ENCODE assay signal across 17 cellular contexts in genomic region chr15:91047545-91048199, GRCh38. TPM values are rescaled to one million over a fixed set of nuclear protein-coding genes. Genes with fewer than 3 reads are reported as not detected.
DNase-seq lines count a peak whose midpoint lies in the region; ATAC-seq, FAIRE-seq and TF ChIP-seq lines count a peak whose summit lies in the region.
"Had no signal": no experiment of that assay in that cellular context is flagged by ENCODE, and none has a peak within 500 bp of the region (broad histone marks: within the 10 kb centered on the region; RNA-seq: fewer than 3 reads in every experiment).

No MANE protein-coding gene starts in this region.

- H3K4me1 ChIP-seq in ACC112 (ENCODE audit: control insufficient read depth, insufficient read depth, low read length, unreplicated experiment) (peaks cover 4% of the 10 kb centered on the region), K562 (replicated peaks in 1 of 2; ENCODE audit: control insufficient read depth in 2 of 2, insufficient read depth in 2 of 2, low read length in 2 of 2) (peaks cover 5 to 10% of the 10 kb centered on the region in 2 experiments; a peak in 3 of 5 replicates)

- TF ChIP-seq POLR2A in K562 (conservative IDR thresholded peaks at IDR 0.05) = no peak

- 0% methylated on average over 2 of the region's 4 CpGs for WGBS in K562 (ENCODE audit: insufficient coverage, low coverage, missing lambda C conversion rate)

- no peaks in the 10 kb centered on the region; the same call in 1 of the 2 replicates for H4K20me1 ChIP-seq in K562 (replicated peaks; ENCODE audit: control insufficient read depth, insufficient read depth, low read length)

- H3K4me3 ChIP-seq in ACC112 (ENCODE audit: low read depth, low read length) (peak overlapping the region; percentile 47), K562 (no peak overlapping the region)
- H3K4me3 ChIP-seq: GM23248 had no signal

- TF ChIP-seq CTCF in K562 (IDR thresholded peaks at IDR 0.05 in 2 of 3, conservative IDR thresholded peaks at IDR 0.05 in 1 of 3; ENCODE audit: insufficient read depth in 2 of 3, low read depth in 1 of 3, low read length in 3 of 3) = no peak

- H3K79me2 ChIP-seq in ACC112 (ENCODE audit: control insufficient read depth, insufficient read depth, low read length, unreplicated experiment) (no peaks in the 10 kb centered on the region), K562 (ENCODE audit: control insufficient read depth, insufficient read depth, low read length) (no peaks in the 10 kb centered on the region)

- H3K9me1 ChIP-seq in K562 (ENCODE audit: control insufficient read depth, insufficient read depth, low read length) = no peaks in the 10 kb centered on the region

- CTCF ChIA-PET in K562 (lab: Yijun Ruan, JAX; ENCODE audit: low intra/inter-chr PET ratio) = no interaction called here

- peak; percentile 70 for FAIRE-seq in K562 (lab: Jason Lieb, UNC)

- H3K9me3 ChIP-seq in K562 (replicated peaks; ENCODE audit: control insufficient read depth, insufficient read depth, low read depth, low read length) = no peaks in the 10 kb centered on the region

- in situ Hi-C loops in K562 (cut with MboI) = loop anchor here (10.0 kb wide), 1 partner anchor 573 kb away; no protein-coding TSS in a partner anchor

- no peak for ATAC-seq in K562
- no peak for ATAC-seq in HG02938 (IDR thresholded peaks at IDR 0.05; ENCODE audit: unreplicated experiment)
- ATAC-seq: activated T-helper 17 cell treated with anti-CD3 and anti-CD28 coated beads, Interleukin-2, amount 50 U/mL, for 72 hours; stimulated activated naive CD8-positive, alpha-beta T cell treated with anti-CD3 and anti-CD28 coated beads, Interleukin-15, amount 100 ng/mL, for 72 hours; WTC11 had no signal

- H3K4me2 ChIP-seq in K562 (ENCODE audit: insufficient read depth, low read length) = peak overlapping the region; percentile 45; the same call in 1 of the 2 replicates

- no peak for TF ChIP-seq RAD21 in K562 (CRISPR knock-in tag; conservative IDR thresholded peaks at IDR 0.05 in 1 of 2, IDR thresholded peaks at IDR 0.05 in 1 of 2)

- TF ChIP-seq EP300 in K562 (IDR thresholded peaks at IDR 0.05; ENCODE audit: low read length) = peak; percentile 23; the same call in 1 of the 2 replicates

- H2AFZ ChIP-seq in ACC112 (ENCODE audit: low read length, unreplicated experiment) (peak overlapping the region; percentile 56), K562 (ENCODE audit: low read depth, low read length) (0 out of 2 replicates have a peak overlapping the region, but pooled peaks have one; percentile 43)
- H2AFZ ChIP-seq: GM23248 had no signal

- intact Hi-C loops in K562 (cut with micrococcal nuclease) = loop anchor here (5.0 kb wide), 2 partner anchors 55 to 115 kb away; partner anchors contain the start of genes HDDC3 and PRC1

- DNase-seq in ELR (ENCODE audit: low read depth) (peak; percentile 6), NOMO-1 treated with dmso at 0.1 percent for 144 hours (lab: John Stamatoyannopoulos, UW; ENCODE audit: unreplicated experiment) (peak; percentile 46), K562 (ENCODE audit: extremely low read depth in 1 of 4, low spot score in 3 of 4) (peak in 1 of 4 experiments; percentile 48), NCI-H1436 treated with DMSO at 0.1 percent for 48 hours (lab: John Stamatoyannopoulos, UW) (no peak)
- DNase-seq in central memory CD4-positive, alpha-beta T cell = no peak
- DNase-seq in activated CD4-positive, alpha-beta T cell treated with anti-CD3 and anti-CD28 coated beads, Interleukin-2, amount 50 U/mL, for 1 hour = no peak
- DNase-seq: GM23248; NCI-H2029 treated with DMSO at 0.1 percent for 48 hours; stimulated activated CD4-positive, alpha-beta T cell treated with anti-CD3 and anti-CD28 coated beads, Interleukin-4, amount 100 ng/mL, for 4 hours; stimulated activated naive CD8-positive, alpha-beta T cell treated with anti-CD3 and anti-CD28 coated beads, Interleukin-15, amount 100 ng/mL, for 72 hours had no signal

- peaks cover 16% of the 10 kb centered on the region; the same call in 1 of the 2 replicates for H3K27me3 ChIP-seq in ACC112 (ENCODE audit: insufficient read depth, low read length)
- 0 out of 5 replicates have a peak, but pooled peaks cover 0 to 4% of the 10 kb centered on the region in 2 experiments for H3K27me3 ChIP-seq in K562 (ENCODE audit: control insufficient read depth in 2 of 2, insufficient read depth in 2 of 2, low read length in 2 of 2)

- H3K36me3 ChIP-seq in ACC112 (ENCODE audit: insufficient read depth, low read length) (no peaks in the 10 kb centered on the region), K562 (ENCODE audit: control insufficient read depth, insufficient read depth, low read length) (no peaks in the 10 kb centered on the region)

- no peak overlapping the region for H3K27ac ChIP-seq in ACC112 (ENCODE audit: low read depth, low read length)
- no peak overlapping the region for H3K27ac ChIP-seq in K562 (ENCODE audit: extremely low read depth, low read depth, low read length)
- H3K27ac ChIP-seq: C4-2B, GM23248, RWPE1 had no signal

- POLR2A ChIA-PET in K562 (lab: Yijun Ruan, JAX) = no interaction called here

- no TSS peak for BruUV-seq in K562 (replicated peaks; lab: Mats Ljungman, UMichigan)

- no peak overlapping the region for H3K9ac ChIP-seq in K562 (ENCODE audit: insufficient read depth in 1 of 2, low read depth in 2 of 2, low read length in 2 of 2)
- H3K9ac ChIP-seq: GM23248 had no signal

TF ChIP-seq in K562, 482 proteins besides CTCF, POLR2A, EP300 and RAD21 (continues in another document):
- TF ChIP-seq MTA2 (IDR thresholded peaks at IDR 0.05; ENCODE audit: low read depth) (0 out of 2 replicates have a peak, but pooled peaks have one; percentile 33), NR2F6 (CRISPR knock-in tag; IDR thresholded peaks at IDR 0.05) (no peak), EP400 (IDR thresholded peaks at IDR 0.05) (0 out of 2 replicates have a peak, but pooled peaks have one; percentile 40), ZNF133 (CRISPR knock-in tag; IDR thresholded peaks at IDR 0.05) (no peak), EZH2 (IDR thresholded peaks at IDR 0.05; ENCODE audit: borderline replicate concordance, low read depth, low read length) (no peak)

RNA-seq across cellular contexts. Expression of gene VPS33B, which starts 25.3 kb away (rescaled TPM):
- 35.4 and 57.8 TPM in 2 replicates for total RNA-seq in K562 (2011; cell fraction: chromatin; rRNA removed; ENCODE audit: low replicate concordance)
- 34.5 and 42.0 TPM in 2 replicates for total RNA-seq in K562 (2011; cell fraction: nucleolus; rRNA removed)
- 28.3 and 30.4 TPM in 2 replicates for total RNA-seq in K562 (2011; cell fraction: nucleoplasm; rRNA removed)
- 9.4 and 10.2 TPM in 2 replicates for total RNA-seq in K562 (2014; rRNA removed)
- 14.3 and 14.8 TPM in 2 replicates for total RNA-seq in K562 (2014; rRNA removed; fragmentation: Illumina TruSeq; extraction: Trizol)
- 13.0 and 13.5 TPM in 2 replicates for total RNA-seq in K562 (2015; rRNA removed; fragmentation: Illumina TruSeq; extraction: Trizol)
- total RNA-seq in K562 (2021) = 19.6 and 19.9 TPM in 2 replicates
- polyA plus RNA-seq in K562 (2011; rRNA removed) = 25.5 and 28.0 TPM in 2 replicates
- 12.5 and 12.9 TPM in 2 replicates for polyA plus RNA-seq in K562 (2011; cell fraction: cytosol; rRNA removed)
- 34.8 and 45.4 TPM in 2 replicates for polyA plus RNA-seq in K562 (2011; cell fraction: nucleus; rRNA removed)
- 22.2 and 32.7 TPM in 2 replicates for polyA plus RNA-seq in K562 (2012)
- polyA plus RNA-seq in K562 (2014; fragmentation: Illumina TruSeq; extraction: Trizol) = 12.4 and 16.3 TPM in 2 replicates
- polyA plus RNA-seq in K562 (2014; fragmentation: Nextera tagmentation; extraction: Ambion mirVana) = 10 to 100 TPM in 1 of 2 experiments, 1 to 10 TPM in 1; 9.8 to 10.7 TPM
- 12.7 and 15.1 TPM in 2 replicates for polyA plus RNA-seq in K562 (2014; rRNA removed)
- polyA minus RNA-seq in K562 (2011; rRNA and poly(A)+ RNA removed) = 13.7 and 22.8 TPM in 2 replicates
- polyA minus RNA-seq in K562 (2011; cell fraction: cytosol; rRNA and poly(A)+ RNA removed) = 4.2 and 20.6 TPM in 2 replicates
- polyA minus RNA-seq in K562 (2011; cell fraction: nucleus; rRNA and poly(A)+ RNA removed) = 7.9 and 12.8 TPM in 2 replicates

RNA-seq across cellular contexts. Expression of gene SV2B, which starts 52.4 kb away (rescaled TPM):
- total RNA-seq in K562 (2011; cell fraction: chromatin; rRNA removed; ENCODE audit: low replicate concordance) = 0.05 TPM in 1 of 2 replicates, not detected in the other
- total RNA-seq in K562 (2011; cell fraction: nucleolus; rRNA removed) = not detected in 2 replicates
- under 0.01 TPM in 1 of 2 replicates, not detected in the other for total RNA-seq in K562 (2011; cell fraction: nucleoplasm; rRNA removed)
- 0.05 and 0.12 TPM in 2 replicates for total RNA-seq in K562 (2014; rRNA removed)
- total RNA-seq in K562 (2014; rRNA removed; fragmentation: Illumina TruSeq; extraction: Trizol) = 0.18 and 0.19 TPM in 2 replicates
- total RNA-seq in K562 (2015; rRNA removed; fragmentation: Illumina TruSeq; extraction: Trizol) = 0.23 and 0.25 TPM in 2 replicates
- 0.11 and 0.18 TPM in 2 replicates for total RNA-seq in K562 (2021)
- polyA plus RNA-seq in K562 (2011; rRNA removed) = 0.01 TPM in 1 of 2 replicates, not detected in the other
- not detected in 2 replicates for polyA plus RNA-seq in K562 (2011; cell fraction: cytosol; rRNA removed)
- polyA plus RNA-seq in K562 (2011; cell fraction: nucleus; rRNA removed) = not detected in 2 replicates
- polyA plus RNA-seq in K562 (2012) = 0.22 and 0.54 TPM in 2 replicates
- 0.12 and 0.13 TPM in 2 replicates for polyA plus RNA-seq in K562 (2014; fragmentation: Illumina TruSeq; extraction: Trizol)
- under 1 TPM; 0.11 to 0.15 TPM for polyA plus RNA-seq in K562 (2014; fragmentation: Nextera tagmentation; extraction: Ambion mirVana)
- polyA plus RNA-seq in K562 (2014; rRNA removed) = 0.08 and 0.11 TPM in 2 replicates
- polyA minus RNA-seq in K562 (2011; rRNA and poly(A)+ RNA removed) = 0.07 TPM in 1 of 2 replicates, not detected in the other
- not detected in 2 replicates for polyA minus RNA-seq in K562 (2011; cell fraction: cytosol; rRNA and poly(A)+ RNA removed)
- not detected in 2 replicates for polyA minus RNA-seq in K562 (2011; cell fraction: nucleus; rRNA and poly(A)+ RNA removed)
- total RNA-seq: GM23248, pulmonary artery endothelial cell had no signal
- polyA plus RNA-seq: GM23248 had no signal

RNA-seq across cellular contexts. Expression of gene PRC1, which starts 53.3 kb away (rescaled TPM):
- total RNA-seq in K562 (2011; cell fraction: chromatin; rRNA removed; ENCODE audit: low replicate concordance) = 402 and 749 TPM in 2 replicates
- total RNA-seq in K562 (2011; cell fraction: nucleolus; rRNA removed) = 233 and 300 TPM in 2 replicates
- 292 and 338 TPM in 2 replicates for total RNA-seq in K562 (2011; cell fraction: nucleoplasm; rRNA removed)
- total RNA-seq in K562 (2014; rRNA removed) = 226 and 263 TPM in 2 replicates
- 201 and 210 TPM in 2 replicates for total RNA-seq in K562 (2014; rRNA removed; fragmentation: Illumina TruSeq; extraction: Trizol)
- total RNA-seq in K562 (2015; rRNA removed; fragmentation: Illumina TruSeq; extraction: Trizol) = 223 and 228 TPM in 2 replicates
- 150 and 181 TPM in 2 replicates for total RNA-seq in K562 (2021)
- 391 and 460 TPM in 2 replicates for polyA plus RNA-seq in K562 (2011; rRNA removed)
- polyA plus RNA-seq in K562 (2011; cell fraction: cytosol; rRNA removed) = 329 and 446 TPM in 2 replicates
- 1,023 and 1,561 TPM in 2 replicates for polyA plus RNA-seq in K562 (2011; cell fraction: nucleus; rRNA removed)
- polyA plus RNA-seq in K562 (2012) = 176 and 186 TPM in 2 replicates
- 248 and 284 TPM in 2 replicates for polyA plus RNA-seq in K562 (2014; fragmentation: Illumina TruSeq; extraction: Trizol)
- polyA plus RNA-seq in K562 (2014; fragmentation: Nextera tagmentation; extraction: Ambion mirVana) = 100 to 1,000 TPM; 156 to 240 TPM
- 256 and 264 TPM in 2 replicates for polyA plus RNA-seq in K562 (2014; rRNA removed)
- polyA minus RNA-seq in K562 (2011; rRNA and poly(A)+ RNA removed) = 342 and 344 TPM in 2 replicates
- 145 and 166 TPM in 2 replicates for polyA minus RNA-seq in K562 (2011; cell fraction: cytosol; rRNA and poly(A)+ RNA removed)
- 175 and 402 TPM in 2 replicates for polyA minus RNA-seq in K562 (2011; cell fraction: nucleus; rRNA and poly(A)+ RNA removed)

Comparison
In these comparisons a context has a peak if more than half of its experiments do, and no peak if none do; other contexts are left out.
1. DNase-seq: peak in ELR (single experiment) and NOMO-1 treated with dmso at 0.1 percent for 144 hours (single experiment); none in central memory CD4-positive, alpha-beta T cell (single experiment), activated CD4-positive, alpha-beta T cell treated with anti-CD3 and anti-CD28 coated beads, Interleukin-2, amount 50 U/mL, for 1 hour (single experiment) and NCI-H1436 treated with DMSO at 0.1 percent for 48 hours (single experiment).